ENCODE assay signal across 18 cellular contexts in genomic region chr14:72666610-72667009, GRCh38.
DNase-seq lines count a peak whose midpoint lies in the region; ATAC-seq and TF ChIP-seq lines count a peak whose summit lies in the region.
"Had no signal": no experiment of that assay in that cellular context is flagged by ENCODE, and none has a peak within 500 bp of the region (broad histone marks: within the 10 kb centered on the region; RNA-seq: fewer than 3 reads in every experiment).

No MANE protein-coding gene starts in this region.

- POLR2A ChIA-PET in HEK293T (lab: Yijun Ruan, JAX), result no interaction called here

- H3K4me1 Mint-ChIP-seq in activated T-helper 17 cell treated with anti-CD3 and anti-CD28 coated beads, Interleukin-2, amount 50 U/mL, for 72 hours, result peaks cover 14% of the 10 kb centered on the region

- H3K4me3 ChIP-seq in fibroblast of villous mesenchyme (ENCODE audit: low read depth, low read length), result no peak overlapping the region
- H3K4me3 ChIP-seq: colonic mucosa, neural progenitor cell, spleen, tibial nerve had no signal

- no peaks in the 10 kb centered on the region for H3K9me3 Mint-ChIP-seq in activated T-helper 17 cell treated with anti-CD3 and anti-CD28 coated beads, Interleukin-2, amount 50 U/mL, for 72 hours
- H3K9me3 Mint-ChIP-seq: neural progenitor cell had no signal

- no peaks in the 10 kb centered on the region for H3K36me3 Mint-ChIP-seq in activated T-helper 17 cell treated with anti-CD3 and anti-CD28 coated beads, Interleukin-2, amount 50 U/mL, for 72 hours (ENCODE audit: low read depth)
- H3K36me3 Mint-ChIP-seq: neural progenitor cell had no signal

- TF ChIP-seq CTCF in fibroblast of villous mesenchyme (IDR thresholded peaks at IDR 0.05; ENCODE audit: insufficient read depth, low read depth, low read length), result no peak

- CTCF ChIA-PET in HEK293T (lab: Yijun Ruan, JAX), result no interaction called here

- no peak overlapping the region for H3K4me3 Mint-ChIP-seq in activated T-helper 17 cell treated with anti-CD3 and anti-CD28 coated beads, Interleukin-2, amount 50 U/mL, for 72 hours
- H3K4me3 Mint-ChIP-seq: activated CD4-positive, alpha-beta T cell treated with anti-CD3 and anti-CD28 coated beads, Interleukin-2, amount 10 ng/mL, durations not matched to agents 24 days and 14 days; neural progenitor cell had no signal

- ATAC-seq in left cardiac atrium, result peak; percentile 76 to 78
- ATAC-seq in Right ventricle myocardium inferior, result no peak
- no peak for ATAC-seq in activated T-helper 17 cell treated with anti-CD3 and anti-CD28 coated beads, Interleukin-2, amount 50 U/mL, for 72 hours (replicated peaks)
- ATAC-seq in HG02798 (IDR thresholded peaks at IDR 0.05; ENCODE audit: poor library complexity, unreplicated experiment), result no peak

- intact Hi-C loops in left cardiac atrium (cut with DNase I) (no loop called here), Right ventricle myocardium inferior (cut with DNase I) (no loop called here)

- DNase-seq in left cardiac atrium (no peak), Right ventricle myocardium inferior (ENCODE audit: missing footprints) (no peak), fibroblast of villous mesenchyme (ENCODE audit: low read depth) (peak; percentile 58), SIG-M5 treated with dmso at 0.1 percent for 504 hours (lab: John Stamatoyannopoulos, UW; ENCODE audit: unreplicated experiment) (no peak), HEK293T (ENCODE audit: extremely low spot score) (no peak), hypothalamus (lab: John Stamatoyannopoulos, UW) (no peak)
- DNase-seq: activated CD4-positive, alpha-beta T cell treated with anti-CD3 and anti-CD28 coated beads, Interleukin-2, amount 10 ng/mL, durations not matched to agents 24 days and 14 days; activated naive CD4-positive, alpha-beta T cell; colonic mucosa; DMS79 treated with DMSO at 0.1 percent for 48 hours; KBM-7; NCI-H2029; spleen; T-helper 1 cell had no signal

- H3K27ac Mint-ChIP-seq in activated T-helper 17 cell treated with anti-CD3 and anti-CD28 coated beads, Interleukin-2, amount 50 U/mL, for 72 hours, result peak overlapping the region; percentile 32
- H3K27ac Mint-ChIP-seq: activated CD4-positive, alpha-beta T cell treated with anti-CD3 and anti-CD28 coated beads, Interleukin-2, amount 10 ng/mL, durations not matched to agents 24 days and 14 days; neural progenitor cell had no signal

- H3K27me3 Mint-ChIP-seq in activated T-helper 17 cell treated with anti-CD3 and anti-CD28 coated beads, Interleukin-2, amount 50 U/mL, for 72 hours, result peaks cover 17% of the 10 kb centered on the region

TF ChIP-seq in HEK293T, 16 proteins besides CTCF, POLR2A, EP300 and RAD21:
- TF ChIP-seq FOXA1 (IDR thresholded peaks at IDR 0.05), result no peak
- no peak for TF ChIP-seq SUZ12 (IDR thresholded peaks at IDR 0.05)
- no peak for TF ChIP-seq LEF1 (IDR thresholded peaks at IDR 0.05; ENCODE audit: borderline replicate concordance)
- TF ChIP-seq L3MBTL2 (conservative IDR thresholded peaks at IDR 0.05), result no peak
- TF ChIP-seq ZNF384 (IDR thresholded peaks at IDR 0.05), result no peak
- no peak for TF ChIP-seq ARNT (IDR thresholded peaks at IDR 0.05)
- TF ChIP-seq SP1 (IDR thresholded peaks at IDR 0.05), result no peak
- TF ChIP-seq FOXM1 (IDR thresholded peaks at IDR 0.05; ENCODE audit: borderline replicate concordance), result no peak
- no peak for TF ChIP-seq ELF4 (IDR thresholded peaks at IDR 0.05)

Comparison
In these comparisons a context has a peak if more than half of its experiments do, and no peak if none do; other contexts are left out.
1. ATAC-seq: peak in left cardiac atrium (2 of 2); none in Right ventricle myocardium inferior (single experiment), activated T-helper 17 cell treated with anti-CD3 and anti-CD28 coated beads, Interleukin-2, amount 50 U/mL, for 72 hours (single experiment) and HG02798 (single experiment).